18 cellular contexts compared by ENCODE assay signal in genomic region chr19:13875824-13876223, GRCh38. TPM values are rescaled to one million over a fixed set of nuclear protein-coding genes. Genes with fewer than 3 reads are reported as not detected.
DNase-seq lines count a peak whose midpoint lies in the region; ATAC-seq and TF ChIP-seq lines count a peak whose summit lies in the region.
"Had no signal": no experiment of that assay in that cellular context is flagged by ENCODE, and none has a peak within 500 bp of the region (broad histone marks: within the 10 kb centered on the region; RNA-seq: fewer than 3 reads in every experiment).

No MANE protein-coding gene starts in this region.

- H3K79me2 ChIP-seq in hepatocyte (no peaks in the 10 kb centered on the region), osteoblast (ENCODE audit: insufficient read depth, low read length) (no peaks in the 10 kb centered on the region)

- H3K4me1 ChIP-seq in hepatocyte (ENCODE audit: insufficient read depth) (peaks cover 10% of the 10 kb centered on the region), osteoblast (ENCODE audit: insufficient read depth, low read length) (peaks cover 6% of the 10 kb centered on the region)

- H4K20me1 ChIP-seq in hepatocyte (ENCODE audit: insufficient read depth, poor library complexity, severe bottlenecking): no peaks in the 10 kb centered on the region
- no peaks in the 10 kb centered on the region for H4K20me1 ChIP-seq in osteoblast (ENCODE audit: insufficient read depth, low read length)

- H3K27me3 ChIP-seq in hepatocyte (no peaks in the 10 kb centered on the region), osteoblast (ENCODE audit: insufficient read depth, low read length) (no peaks in the 10 kb centered on the region)

- CTCF ChIA-PET in RWPE1 (lab: Yijun Ruan, JAX): no interaction called here

- no peaks in the 10 kb centered on the region for H3K9me3 ChIP-seq in hepatocyte (ENCODE audit: low read depth)
- no peaks in the 10 kb centered on the region for H3K9me3 ChIP-seq in osteoblast (ENCODE audit: low read depth, low read length)
- H3K9me3 ChIP-seq: HAP-1 had no signal

- H3K9me3 Mint-ChIP-seq in stimulated activated naive B cell treated with anti-CD40 and anti-IgM and Interleukin-4, amounts not matched to agents 10 μg/mL and 1 μg/mL and 100 μg/mL, for 72 hours: no peaks in the 10 kb centered on the region
- H3K9me3 Mint-ChIP-seq: CD4-positive, alpha-beta memory T cell; GM23338 had no signal

- H3K4me2 ChIP-seq in hepatocyte (no peak overlapping the region), osteoblast (ENCODE audit: insufficient read depth, low read length) (no peak overlapping the region)
- H3K4me2 ChIP-seq: GM23338 had no signal

- peaks cover 16 to 23% of the 10 kb centered on the region in 2 donors for H3K4me1 Mint-ChIP-seq in stimulated activated naive B cell treated with anti-CD40 and anti-IgM and Interleukin-4, amounts not matched to agents 10 μg/mL and 1 μg/mL and 100 μg/mL, for 72 hours

- H3K4me3 Mint-ChIP-seq in stimulated activated naive B cell treated with anti-CD40 and anti-IgM and Interleukin-4, amounts not matched to agents 10 μg/mL and 1 μg/mL and 100 μg/mL, for 72 hours: no peak overlapping the region
- H3K4me3 Mint-ChIP-seq: CD4-positive, alpha-beta memory T cell; GM23338 had no signal

- POLR2A ChIA-PET in RWPE1 (lab: Yijun Ruan, JAX; ENCODE audit: low non-redundant PET): no interaction called here

- H3K27ac Mint-ChIP-seq in stimulated activated naive B cell treated with anti-CD40 and anti-IgM and Interleukin-4, amounts not matched to agents 10 μg/mL and 1 μg/mL and 100 μg/mL, for 72 hours: no peak overlapping the region
- H3K27ac Mint-ChIP-seq: GM23338 had no signal

- H2AFZ ChIP-seq in hepatocyte (no peak overlapping the region), osteoblast (ENCODE audit: low read length) (no peak overlapping the region)
- H2AFZ ChIP-seq: GM23338 had no signal

- H3K9me2 ChIP-seq in hepatocyte (replicated peaks; ENCODE audit: insufficient read depth): no peaks in the 10 kb centered on the region

- ATAC-seq in stimulated activated naive B cell treated with anti-CD40 and anti-IgM and Interleukin-4, amounts not matched to agents 10 μg/mL and 1 μg/mL and 100 μg/mL, for 72 hours (replicated peaks): no peak
- ATAC-seq: GM23338 had no signal

- DNase-seq in RWPE1 (ENCODE audit: low spot score) (no peak), hepatocyte (ENCODE audit: low spot score) (peak; percentile 1), osteoblast (ENCODE audit: insufficient read length, low spot score, missing footprints) (peak; percentile 52), NCI-H82 (lab: John Stamatoyannopoulos, UW) (no peak)
- no peak for DNase-seq in stimulated activated naive B cell treated with anti-CD40 and anti-IgM and Interleukin-4, amounts not matched to agents 10 μg/mL and 1 μg/mL and 100 μg/mL, for 72 hours
- DNase-seq in stimulated activated CD4-positive, alpha-beta T cell treated with anti-CD3 and anti-CD28 coated beads, Interleukin-12 subunit alpha, Interleukin-12 subunit beta, amount 100 ng/mL, for 4 hours: no peak
- DNase-seq: C1 segment of cervical spinal cord; Calu3; CD4-positive, alpha-beta memory T cell; COR-L47; DMS53; DMS79 treated with DMSO at 0.1 percent for 48 hours; GF-D8 had no signal

- no peak overlapping the region for H3K4me3 ChIP-seq in hepatocyte
- H3K4me3 ChIP-seq in osteoblast (ENCODE audit: insufficient read depth, low read length): no peak overlapping the region
- H3K4me3 ChIP-seq: GM23338, HAP-1 had no signal

- 96% methylated on average over 5 of the region's 5 CpGs for WGBS in hepatocyte (ENCODE audit: low lambda C conversion rate, missing lambda C conversion rate)

- peaks cover 19 to 50% of the 10 kb centered on the region in 2 donors for H3K27me3 Mint-ChIP-seq in stimulated activated naive B cell treated with anti-CD40 and anti-IgM and Interleukin-4, amounts not matched to agents 10 μg/mL and 1 μg/mL and 100 μg/mL, for 72 hours

- TF ChIP-seq CTCF in RWPE1 (conservative IDR thresholded peaks at IDR 0.05; ENCODE audit: low read depth) (no peak), hepatocyte (IDR thresholded peaks at IDR 0.05; ENCODE audit: poor library complexity) (no peak), osteoblast (IDR thresholded peaks at IDR 0.05; ENCODE audit: extremely low read depth, low read depth, low read length) (no peak)

- H3K36me3 ChIP-seq in hepatocyte (replicated peaks; ENCODE audit: insufficient read depth, low read depth): no peaks in the 10 kb centered on the region
- H3K36me3 ChIP-seq in osteoblast (ENCODE audit: insufficient read depth, low read length): no peaks in the 10 kb centered on the region
- H3K36me3 ChIP-seq: HAP-1 had no signal

- no peaks in the 10 kb centered on the region for H3K36me3 Mint-ChIP-seq in stimulated activated naive B cell treated with anti-CD40 and anti-IgM and Interleukin-4, amounts not matched to agents 10 μg/mL and 1 μg/mL and 100 μg/mL, for 72 hours
- H3K36me3 Mint-ChIP-seq: CD4-positive, alpha-beta memory T cell had no signal

- H3K27ac ChIP-seq in RWPE1: peak overlapping the region; percentile 2; the same call in 1 of the 2 replicates
- H3K27ac ChIP-seq in hepatocyte: no peak overlapping the region
- no peak overlapping the region for H3K27ac ChIP-seq in osteoblast (ENCODE audit: low read depth, low read length)

RNA-seq across cellular contexts. Expression of gene NANOS3, which starts 1.1 kb away (rescaled TPM):
- total RNA-seq in hepatocyte (0.60 TPM in 1 of 2 replicates, not detected in the other), osteoblast (0.59 TPM in 1 of 2 replicates, not detected in the other)
- polyA plus RNA-seq in hepatocyte: 2.1 and 4.0 TPM in 2 replicates
- total RNA-seq: A172; CD4-positive, alpha-beta memory T cell; Daoy; GM23338; H4 had no signal
- polyA plus RNA-seq: CD4-positive, alpha-beta memory T cell; GM23338 had no signal

RNA-seq across cellular contexts. Expression of gene BRME1, which starts 30.1 kb away (rescaled TPM):
- 2.2 and 14.4 TPM in 2 replicates for total RNA-seq in hepatocyte
- polyA plus RNA-seq in hepatocyte: 3.2 and 4.5 TPM in 2 replicates
- 0.59 and 0.72 TPM in 2 replicates for total RNA-seq in osteoblast

RNA-seq across cellular contexts. Expression of gene CC2D1A, which starts 30.2 kb away (rescaled TPM):
- total RNA-seq in hepatocyte: 14.8 and 20.8 TPM in 2 replicates
- polyA plus RNA-seq in hepatocyte: 40.9 and 43.3 TPM in 2 replicates
- 19.2 and 22.4 TPM in 2 replicates for total RNA-seq in osteoblast

Comparison
In these comparisons a context has a peak if more than half of its experiments do, and no peak if none do; other contexts are left out.
1. DNase-seq: peak in hepatocyte (single experiment) and osteoblast (single experiment); none in RWPE1 (single experiment), stimulated activated naive B cell treated with anti-CD40 and anti-IgM and Interleukin-4, amounts not matched to agents 10 μg/mL and 1 μg/mL and 100 μg/mL, for 72 hours (single experiment), stimulated activated CD4-positive, alpha-beta T cell treated with anti-CD3 and anti-CD28 coated beads, Interleukin-12 subunit alpha, Interleukin-12 subunit beta, amount 100 ng/mL, for 4 hours (single experiment) and NCI-H82 (single experiment).